In genomic region chr12:113221181-113221996, GRCh38 we compare ENCODE assay signal across 1 cellular context.
A peak's percentile ranks its signal among the peaks of the same experiment; 100 is the strongest.
TF ChIP-seq lines count a peak whose summit lies in the region.

TPCN1 (plus strand) TSS chr12:113221464; CDS start chr12:113226853, 5,389 bp downstream.

TF ChIP-seq in K562, 482 proteins besides CTCF, POLR2A, EP300 and RAD21 (continued from another document and continues in another):
- TF ChIP-seq ZNF561 (CRISPR knock-in tag; conservative IDR thresholded peaks at IDR 0.05) (no peak), TFAP4 (CRISPR knock-in tag; IDR thresholded peaks at IDR 0.05; ENCODE audit: borderline replicate concordance) (peak; percentile 74), MYNN (IDR thresholded peaks at IDR 0.05) (no peak), MYNN (CRISPR knock-in tag; IDR thresholded peaks at IDR 0.05) (no peak), DMBX1 (CRISPR knock-in tag; IDR thresholded peaks at IDR 0.05; ENCODE audit: borderline replicate concordance) (no peak), CHD1 (IDR thresholded peaks at IDR 0.05; ENCODE audit: low read length) (peak; percentile 80), FOXP4 (CRISPR knock-in tag; IDR thresholded peaks at IDR 0.05; ENCODE audit: borderline replicate concordance) (no peak), NFYB (IDR thresholded peaks at IDR 0.05; ENCODE audit: extremely low read depth, insufficient read length) (peak; percentile 90), ELF4 (CRISPR knock-in tag; IDR thresholded peaks at IDR 0.05) (0 out of 2 replicates have a peak, but pooled peaks have one; percentile 37), MBD2 (IDR thresholded peaks at IDR 0.05; ENCODE audit: borderline replicate concordance, low read depth) (peak; percentile 96), SP2 (IDR thresholded peaks at IDR 0.05; ENCODE audit: extremely low read depth, low read depth, low read length, poor library complexity, severe bottlenecking) (peak; percentile 54), GABPB1 (CRISPR knock-in tag; IDR thresholded peaks at IDR 0.05) (no peak), BCOR (IDR thresholded peaks at IDR 0.05) (no peak), USF2 (CRISPR knock-in tag; IDR thresholded peaks at IDR 0.05) (peak; percentile 42), AFF1 (IDR thresholded peaks at IDR 0.05; ENCODE audit: low read depth in 1 of 2, partially characterized antibody in 2 of 2) (peak in 1 of 2 experiments; percentile 12), NR3C1 (CRISPR knock-in tag; IDR thresholded peaks at IDR 0.05) (0 out of 2 replicates have a peak, but pooled peaks have one; percentile 40), GTF2F1 (IDR thresholded peaks at IDR 0.05; ENCODE audit: low read depth, low read length) (no peak), CXXC5 (CRISPR knock-in tag; IDR thresholded peaks at IDR 0.05) (peak; percentile 42; the same call in 1 of the 2 replicates), NONO (IDR thresholded peaks at IDR 0.05; ENCODE audit: low read depth in 2 of 2, low read length in 1 of 2) (peak; percentile 89 to 97), ARID1B (IDR thresholded peaks at IDR 0.05) (0 out of 2 replicates have a peak, but pooled peaks have one; percentile 9), EGR1 (conservative IDR thresholded peaks at IDR 0.05) (0 out of 2 replicates have a peak, but pooled peaks have one; percentile 18), HDAC6 (IDR thresholded peaks at IDR 0.05; ENCODE audit: low read depth, low read length) (no peak), RBFOX2 (IDR thresholded peaks at IDR 0.05; ENCODE audit: low read depth, low read length) (peak; percentile 97), CHD2 (IDR thresholded peaks at IDR 0.05; ENCODE audit: low read depth, low read length) (peak; percentile 84), ZNF551 (CRISPR knock-in tag; IDR thresholded peaks at IDR 0.05) (no peak), TAF7 (tag; IDR thresholded peaks at IDR 0.05) (no peak), ZFX (CRISPR knock-in tag; IDR thresholded peaks at IDR 0.05) (peak; percentile 55), POLR3G (IDR thresholded peaks at IDR 0.05; ENCODE audit: extremely low read depth, insufficient read length, insufficient replicate concordance) (no peak), NR2C2 (CRISPR knock-in tag; IDR thresholded peaks at IDR 0.05) (peak; percentile 86), NR2C2 (tag; IDR thresholded peaks at IDR 0.05) (peak; percentile 98), ZBTB7A (IDR thresholded peaks at IDR 0.05; ENCODE audit: borderline replicate concordance, control insufficient read depth, low read depth, low read length) (peak; percentile 85)
- TF ChIP-seq, protein P1, sequence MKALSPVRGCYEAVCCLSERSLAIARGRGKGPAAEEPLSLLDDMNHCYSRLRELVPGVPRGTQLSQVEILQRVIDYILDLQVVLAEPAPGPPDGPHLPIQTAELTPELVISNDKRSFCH (CRISPR knock-in tag; IDR thresholded peaks at IDR 0.05) = no peak
- TF ChIP-seq, protein P1 (tag; IDR thresholded peaks at IDR 0.05) = peak; percentile 59; the same call in 1 of the 2 replicates
- TF ChIP-seq, protein P2, sequence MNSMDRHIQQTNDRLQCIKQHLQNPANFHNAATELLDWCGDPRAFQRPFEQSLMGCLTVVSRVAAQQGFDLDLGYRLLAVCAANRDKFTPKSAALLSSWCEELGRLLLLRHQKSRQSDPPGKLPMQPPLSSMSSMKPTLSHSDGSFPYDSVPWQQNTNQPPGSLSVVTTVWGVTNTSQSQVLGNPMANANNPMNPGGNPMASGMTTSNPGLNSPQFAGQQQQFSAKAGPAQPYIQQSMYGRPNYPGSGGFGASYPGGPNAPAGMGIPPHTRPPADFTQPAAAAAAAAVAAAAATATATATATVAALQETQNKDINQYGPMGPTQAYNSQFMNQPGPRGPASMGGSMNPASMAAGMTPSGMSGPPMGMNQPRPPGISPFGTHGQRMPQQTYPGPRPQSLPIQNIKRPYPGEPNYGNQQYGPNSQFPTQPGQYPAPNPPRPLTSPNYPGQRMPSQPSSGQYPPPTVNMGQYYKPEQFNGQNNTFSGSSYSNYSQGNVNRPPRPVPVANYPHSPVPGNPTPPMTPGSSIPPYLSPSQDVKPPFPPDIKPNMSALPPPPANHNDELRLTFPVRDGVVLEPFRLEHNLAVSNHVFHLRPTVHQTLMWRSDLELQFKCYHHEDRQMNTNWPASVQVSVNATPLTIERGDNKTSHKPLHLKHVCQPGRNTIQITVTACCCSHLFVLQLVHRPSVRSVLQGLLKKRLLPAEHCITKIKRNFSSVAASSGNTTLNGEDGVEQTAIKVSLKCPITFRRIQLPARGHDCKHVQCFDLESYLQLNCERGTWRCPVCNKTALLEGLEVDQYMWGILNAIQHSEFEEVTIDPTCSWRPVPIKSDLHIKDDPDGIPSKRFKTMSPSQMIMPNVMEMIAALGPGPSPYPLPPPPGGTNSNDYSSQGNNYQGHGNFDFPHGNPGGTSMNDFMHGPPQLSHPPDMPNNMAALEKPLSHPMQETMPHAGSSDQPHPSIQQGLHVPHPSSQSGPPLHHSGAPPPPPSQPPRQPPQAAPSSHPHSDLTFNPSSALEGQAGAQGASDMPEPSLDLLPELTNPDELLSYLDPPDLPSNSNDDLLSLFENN (IDR thresholded peaks at IDR 0.05; ENCODE audit: low read depth in 2 of 2, low read length in 2 of 2) = peak in 1 of 2 experiments; percentile 58; a peak in 1 of 4 replicates
- TF ChIP-seq, protein P3, sequence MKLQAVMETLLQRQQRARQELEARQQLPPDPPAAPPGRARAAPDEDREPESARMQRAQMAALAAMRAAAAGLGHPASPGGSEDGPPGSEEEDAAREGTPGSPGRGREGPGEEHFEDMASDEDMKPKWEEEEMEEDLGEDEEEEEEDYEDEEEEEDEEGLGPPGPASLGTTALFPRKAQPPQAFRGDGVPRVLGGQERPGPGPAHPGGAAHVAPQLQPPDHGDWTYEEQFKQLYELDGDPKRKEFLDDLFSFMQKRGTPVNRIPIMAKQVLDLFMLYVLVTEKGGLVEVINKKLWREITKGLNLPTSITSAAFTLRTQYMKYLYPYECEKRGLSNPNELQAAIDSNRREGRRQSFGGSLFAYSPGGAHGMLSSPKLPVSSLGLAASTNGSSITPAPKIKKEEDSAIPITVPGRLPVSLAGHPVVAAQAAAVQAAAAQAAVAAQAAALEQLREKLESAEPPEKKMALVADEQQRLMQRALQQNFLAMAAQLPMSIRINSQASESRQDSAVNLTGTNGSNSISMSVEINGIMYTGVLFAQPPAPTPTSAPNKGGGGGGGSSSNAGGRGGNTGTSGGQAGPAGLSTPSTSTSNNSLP (IDR thresholded peaks at IDR 0.05; ENCODE audit: borderline replicate concordance, low read depth, low read length) = no peak; the same call in 1 of the 2 replicates
